ENCODE assay signal across 17 cellular contexts in the genomic region with DNA sequence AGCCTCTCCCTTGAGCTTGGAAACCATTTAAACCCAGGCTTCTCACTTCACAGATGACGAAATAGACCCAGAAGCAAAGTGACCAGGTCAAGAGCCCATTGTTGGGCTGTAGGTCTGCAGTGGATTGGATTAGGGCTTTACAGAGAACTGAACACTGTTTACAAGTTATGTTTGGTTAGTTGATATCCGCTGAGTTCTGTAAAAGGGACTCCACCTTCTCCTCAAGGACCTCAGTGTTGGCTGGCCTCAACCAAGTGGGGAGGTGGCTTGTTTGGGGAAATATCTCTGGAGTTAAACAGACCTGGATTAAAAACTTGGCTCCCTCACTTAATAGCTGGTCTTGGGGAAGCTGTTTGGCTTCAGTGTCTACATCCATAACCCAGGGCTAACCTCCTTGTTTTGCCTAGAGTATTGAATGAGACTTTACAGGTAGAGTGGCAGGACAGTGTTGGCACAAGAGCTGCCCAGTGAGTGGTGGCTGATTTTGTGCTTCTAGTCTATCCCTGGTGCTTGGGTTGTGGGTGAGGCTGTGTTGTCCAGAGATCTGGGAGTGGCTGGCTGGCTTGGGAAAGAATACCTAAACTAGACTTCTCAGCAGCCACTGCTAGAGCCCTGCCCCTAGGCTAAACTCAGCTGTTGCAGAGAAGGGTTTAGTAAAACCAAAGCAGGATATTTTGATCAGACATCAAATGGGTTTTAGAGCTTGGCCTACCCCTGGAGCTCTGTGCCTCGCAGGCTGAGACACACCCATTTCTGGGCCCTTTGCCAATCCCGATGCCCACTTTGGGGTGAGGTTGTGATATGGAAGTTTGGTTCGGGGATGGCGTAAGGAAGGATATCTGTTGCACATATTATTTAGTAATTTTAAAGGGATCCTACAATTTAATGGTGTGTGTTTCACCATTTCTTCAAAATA.
"Had no signal": no experiment of that assay in that cellular context is flagged by ENCODE, and none has a peak within 500 bp of the region (broad histone marks: within the 10 kb centered on the region; RNA-seq: fewer than 3 reads in every experiment).

No MANE protein-coding gene starts in this region.

- FAIRE-seq: islet of Langerhans had no signal

- H3K36me3 ChIP-seq: adrenal gland, neural progenitor cell, transverse colon had no signal

- DNase-seq: activated CD4-positive, alpha-beta memory T cell treated with anti-CD3 and anti-CD28 coated beads, Interleukin-2, amount 10 ng/mL, durations not matched to agents 7 days and 5 days; activated effector memory CD4-positive, alpha-beta T cell treated with Interleukin-2 at 50 U/mL for 16 hours; activated T-cell treated with anti-CD3 and anti-CD28 coated beads, Interleukin-2, amount 50 U/mL, for 24 hours; adrenal gland; dorsolateral prefrontal cortex; endodermal cell; mesendoderm; retina; stimulated activated CD4-positive, alpha-beta T cell treated with anti-CD3 and anti-CD28 coated beads, Interleukin-2, amount 100 ng/mL, for 48 hours; stimulated activated naive B cell treated with anti-CD40 and anti-IgM and Interleukin-4, amounts not matched to agents 10 μg/mL and 1 μg/mL and 100 μg/mL, for 72 hours; transverse colon; WERI-Rb-1 had no signal

- H2AFZ ChIP-seq: neural progenitor cell, parathyroid adenoma had no signal

- H3K4me1 ChIP-seq: adrenal gland, neural progenitor cell, parathyroid adenoma had no signal

- H3K79me2 ChIP-seq: parathyroid adenoma had no signal

- H3K9ac ChIP-seq: neural progenitor cell, parathyroid adenoma had no signal

- H3K4me3 ChIP-seq: adrenal gland, dorsolateral prefrontal cortex, neural progenitor cell, transverse colon had no signal

- H3K4me3 Mint-ChIP-seq: activated CD4-positive, alpha-beta memory T cell treated with anti-CD3 and anti-CD28 coated beads, Interleukin-2, amount 10 ng/mL, durations not matched to agents 7 days and 5 days; activated naive CD4-positive, alpha-beta T cell treated with anti-CD3 and anti-CD28 coated beads, Interleukin-2, amount 50 U/mL, for 24 hours; activated T-cell treated with anti-CD3 and anti-CD28 coated beads, Interleukin-2, amount 50 U/mL, for 24 hours; endodermal cell; neural progenitor cell; stimulated activated naive B cell treated with anti-CD40 and anti-IgM and Interleukin-4, amounts not matched to agents 10 μg/mL and 1 μg/mL and 100 μg/mL, for 72 hours had no signal

- ATAC-seq: left lobe of liver; stimulated activated naive B cell treated with anti-CD40 and anti-IgM and Interleukin-4, amounts not matched to agents 10 μg/mL and 1 μg/mL and 100 μg/mL, for 72 hours had no signal

- H3K4me2 ChIP-seq: neural progenitor cell had no signal

- H3K36me3 Mint-ChIP-seq: neural progenitor cell had no signal

- H3K27me3 Mint-ChIP-seq: activated CD4-positive, alpha-beta memory T cell treated with anti-CD3 and anti-CD28 coated beads, Interleukin-2, amount 10 ng/mL, durations not matched to agents 7 days and 5 days; activated T-cell treated with anti-CD3 and anti-CD28 coated beads, Interleukin-2, amount 50 U/mL, for 24 hours; stimulated activated naive B cell treated with anti-CD40 and anti-IgM and Interleukin-4, amounts not matched to agents 10 μg/mL and 1 μg/mL and 100 μg/mL, for 72 hours had no signal

- H3K9me3 Mint-ChIP-seq: activated CD4-positive, alpha-beta memory T cell treated with anti-CD3 and anti-CD28 coated beads, Interleukin-2, amount 10 ng/mL, durations not matched to agents 7 days and 5 days; activated naive CD4-positive, alpha-beta T cell treated with anti-CD3 and anti-CD28 coated beads, Interleukin-2, amount 50 U/mL, for 24 hours; activated T-cell treated with anti-CD3 and anti-CD28 coated beads, Interleukin-2, amount 50 U/mL, for 24 hours; endodermal cell; neural progenitor cell; stimulated activated naive B cell treated with anti-CD40 and anti-IgM and Interleukin-4, amounts not matched to agents 10 μg/mL and 1 μg/mL and 100 μg/mL, for 72 hours had no signal

- H3K27ac ChIP-seq: adrenal gland, dorsolateral prefrontal cortex, neural progenitor cell, parathyroid adenoma, transverse colon, WERI-Rb-1 had no signal

- H3K27me3 ChIP-seq: adrenal gland, dorsolateral prefrontal cortex, neural progenitor cell, transverse colon had no signal

- H3K27ac Mint-ChIP-seq: activated CD4-positive, alpha-beta memory T cell treated with anti-CD3 and anti-CD28 coated beads, Interleukin-2, amount 10 ng/mL, durations not matched to agents 7 days and 5 days; activated naive CD4-positive, alpha-beta T cell treated with anti-CD3 and anti-CD28 coated beads, Interleukin-2, amount 50 U/mL, for 24 hours; activated T-cell treated with anti-CD3 and anti-CD28 coated beads, Interleukin-2, amount 50 U/mL, for 24 hours; endodermal cell; neural progenitor cell; stimulated activated naive B cell treated with anti-CD40 and anti-IgM and Interleukin-4, amounts not matched to agents 10 μg/mL and 1 μg/mL and 100 μg/mL, for 72 hours had no signal

- H3K9me3 ChIP-seq: adrenal gland, transverse colon had no signal

- H3K4me1 Mint-ChIP-seq: activated naive CD4-positive, alpha-beta T cell treated with anti-CD3 and anti-CD28 coated beads, Interleukin-2, amount 50 U/mL, for 24 hours; neural progenitor cell had no signal
